In the genomic region with DNA sequence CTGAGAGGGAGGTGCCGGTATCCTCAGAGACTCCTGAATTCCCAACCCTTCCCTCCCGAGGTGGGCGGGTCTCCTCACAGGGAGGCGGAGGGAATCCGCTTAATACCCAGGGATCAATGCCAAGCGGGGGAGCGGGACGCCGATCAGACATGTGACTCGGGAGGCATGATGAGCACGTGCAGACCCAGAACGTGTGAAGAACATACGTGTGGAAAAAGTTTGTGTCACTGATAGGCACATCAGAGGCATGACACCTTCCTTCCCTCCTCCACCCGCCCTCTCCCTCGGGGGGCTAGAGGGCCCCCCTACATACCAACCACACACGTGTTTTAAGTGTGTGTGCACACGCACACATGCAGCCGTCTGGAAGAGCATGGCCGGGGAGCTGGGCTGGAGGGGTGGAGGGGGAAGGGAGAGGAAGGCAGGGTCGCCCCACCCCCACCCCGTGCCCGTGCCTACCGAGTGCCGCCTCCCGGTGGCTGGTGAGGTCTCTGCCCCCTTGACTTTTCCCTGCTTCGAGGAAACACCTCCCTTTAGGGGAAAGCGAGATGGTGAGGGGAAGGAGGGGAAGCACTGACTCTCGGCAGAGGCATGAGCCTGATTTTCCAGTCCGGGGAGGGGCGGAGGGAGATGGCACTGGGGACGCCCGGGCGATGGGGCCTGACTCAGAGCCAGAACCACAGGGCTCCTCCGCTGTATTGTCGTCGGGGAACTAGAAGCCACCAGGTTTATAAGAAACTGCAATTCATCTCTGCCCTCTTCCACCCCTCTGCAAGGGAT, we compare ENCODE assay signal across 1 cellular context.
TF ChIP-seq lines count a peak whose summit lies in the region.

No MANE protein-coding gene starts in this region.

TF ChIP-seq in WTC11, 78 proteins besides CTCF, POLR2A, EP300 and RAD21 (continued from another document):
- TF ChIP-seq, protein P1, sequence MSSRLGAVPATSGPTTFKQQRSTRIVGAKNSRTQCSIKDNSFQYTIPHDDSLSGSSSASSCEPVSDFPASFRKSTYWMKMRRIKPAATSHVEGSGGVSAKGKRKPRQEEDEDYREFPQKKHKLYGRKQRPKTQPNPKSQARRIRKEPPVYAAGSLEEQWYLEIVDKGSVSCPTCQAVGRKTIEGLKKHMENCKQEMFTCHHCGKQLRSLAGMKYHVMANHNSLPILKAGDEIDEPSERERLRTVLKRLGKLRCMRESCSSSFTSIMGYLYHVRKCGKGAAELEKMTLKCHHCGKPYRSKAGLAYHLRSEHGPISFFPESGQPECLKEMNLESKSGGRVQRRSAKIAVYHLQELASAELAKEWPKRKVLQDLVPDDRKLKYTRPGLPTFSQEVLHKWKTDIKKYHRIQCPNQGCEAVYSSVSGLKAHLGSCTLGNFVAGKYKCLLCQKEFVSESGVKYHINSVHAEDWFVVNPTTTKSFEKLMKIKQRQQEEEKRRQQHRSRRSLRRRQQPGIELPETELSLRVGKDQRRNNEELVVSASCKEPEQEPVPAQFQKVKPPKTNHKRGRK (CRISPR knock-in tag; IDR thresholded peaks at IDR 0.05; ENCODE audit: borderline replicate concordance) = no peak
- no peak for TF ChIP-seq CREM (CRISPR knock-in tag; IDR thresholded peaks at IDR 0.05)
- peak; percentile 68; the same call in 1 of the 2 replicates for TF ChIP-seq ZBTB21 (CRISPR knock-in tag; IDR thresholded peaks at IDR 0.05; ENCODE audit: borderline replicate concordance)
- no peak for TF ChIP-seq NFATC4 (CRISPR knock-in tag; IDR thresholded peaks at IDR 0.05)
- TF ChIP-seq EMX1 (CRISPR knock-in tag; IDR thresholded peaks at IDR 0.05) = no peak
- TF ChIP-seq, protein P2, sequence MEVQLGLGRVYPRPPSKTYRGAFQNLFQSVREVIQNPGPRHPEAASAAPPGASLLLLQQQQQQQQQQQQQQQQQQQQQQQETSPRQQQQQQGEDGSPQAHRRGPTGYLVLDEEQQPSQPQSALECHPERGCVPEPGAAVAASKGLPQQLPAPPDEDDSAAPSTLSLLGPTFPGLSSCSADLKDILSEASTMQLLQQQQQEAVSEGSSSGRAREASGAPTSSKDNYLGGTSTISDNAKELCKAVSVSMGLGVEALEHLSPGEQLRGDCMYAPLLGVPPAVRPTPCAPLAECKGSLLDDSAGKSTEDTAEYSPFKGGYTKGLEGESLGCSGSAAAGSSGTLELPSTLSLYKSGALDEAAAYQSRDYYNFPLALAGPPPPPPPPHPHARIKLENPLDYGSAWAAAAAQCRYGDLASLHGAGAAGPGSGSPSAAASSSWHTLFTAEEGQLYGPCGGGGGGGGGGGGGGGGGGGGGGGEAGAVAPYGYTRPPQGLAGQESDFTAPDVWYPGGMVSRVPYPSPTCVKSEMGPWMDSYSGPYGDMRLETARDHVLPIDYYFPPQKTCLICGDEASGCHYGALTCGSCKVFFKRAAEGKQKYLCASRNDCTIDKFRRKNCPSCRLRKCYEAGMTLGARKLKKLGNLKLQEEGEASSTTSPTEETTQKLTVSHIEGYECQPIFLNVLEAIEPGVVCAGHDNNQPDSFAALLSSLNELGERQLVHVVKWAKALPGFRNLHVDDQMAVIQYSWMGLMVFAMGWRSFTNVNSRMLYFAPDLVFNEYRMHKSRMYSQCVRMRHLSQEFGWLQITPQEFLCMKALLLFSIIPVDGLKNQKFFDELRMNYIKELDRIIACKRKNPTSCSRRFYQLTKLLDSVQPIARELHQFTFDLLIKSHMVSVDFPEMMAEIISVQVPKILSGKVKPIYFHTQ (CRISPR knock-in tag; IDR thresholded peaks at IDR 0.05) = no peak
- TF ChIP-seq, protein P3, sequence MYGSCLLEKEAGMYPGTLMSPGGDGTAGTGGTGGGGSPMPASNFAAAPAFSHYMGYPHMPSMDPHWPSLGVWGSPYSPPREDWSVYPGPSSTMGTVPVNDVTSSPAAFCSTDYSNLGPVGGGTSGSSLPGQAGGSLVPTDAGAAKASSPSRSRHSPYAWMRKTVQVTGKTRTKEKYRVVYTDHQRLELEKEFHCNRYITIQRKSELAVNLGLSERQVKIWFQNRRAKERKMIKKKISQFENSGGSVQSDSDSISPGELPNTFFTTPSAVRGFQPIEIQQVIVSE (CRISPR knock-in tag; IDR thresholded peaks at IDR 0.05; ENCODE audit: borderline replicate concordance) = no peak
- TF ChIP-seq, protein P4, sequence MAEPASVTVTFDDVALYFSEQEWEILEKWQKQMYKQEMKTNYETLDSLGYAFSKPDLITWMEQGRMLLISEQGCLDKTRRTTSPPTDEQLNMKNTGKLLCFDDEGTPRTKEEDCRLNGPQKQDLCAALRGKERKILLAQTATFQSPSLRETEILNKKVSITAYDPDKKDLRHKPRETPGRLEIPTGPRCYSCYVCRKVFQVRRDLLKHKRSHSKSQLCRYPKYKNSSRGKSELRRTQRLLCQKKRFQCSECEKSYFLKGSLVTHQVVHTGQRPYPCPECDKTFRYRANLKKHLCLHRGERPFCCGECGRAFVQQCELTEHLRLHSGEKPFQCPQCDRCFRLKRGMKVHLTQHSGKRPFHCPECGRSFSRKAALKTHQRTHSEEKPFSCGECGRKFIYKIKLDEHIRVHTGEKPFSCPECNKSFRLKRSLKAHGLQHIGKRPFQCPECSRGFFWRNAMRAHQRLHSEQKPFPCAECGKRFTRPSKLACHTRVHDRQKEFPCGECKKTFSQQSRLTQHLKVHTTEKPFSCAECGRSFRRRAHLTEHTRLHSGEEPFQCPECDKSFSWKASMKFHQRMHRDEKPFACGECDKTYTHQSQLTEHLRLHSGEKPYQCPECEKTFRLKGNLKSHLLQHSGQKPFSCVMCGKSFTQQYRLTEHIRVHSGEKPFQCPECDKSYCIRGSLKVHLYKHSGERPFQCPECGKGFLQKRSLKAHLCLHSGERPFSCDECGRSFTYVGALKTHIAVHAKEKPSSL (CRISPR knock-in tag; conservative IDR thresholded peaks at IDR 0.05) = no peak
- TF ChIP-seq ZNF423 (CRISPR knock-in tag; IDR thresholded peaks at IDR 0.05) = no peak
